In genomic region chr7:17617380-17617779, GRCh38 we compare ENCODE assay signal across 21 cellular contexts.
"Had no signal": no experiment of that assay in that cellular context is flagged by ENCODE, and none has a peak within 500 bp of the region (broad histone marks: within the 10 kb centered on the region; RNA-seq: fewer than 3 reads in every experiment).

No MANE protein-coding gene starts in this region.

- H3K27ac ChIP-seq: brain microvascular endothelial cell, colonic mucosa, gastrocnemius medialis, parathyroid adenoma, tibial artery, uterus had no signal

- H3K4me1 ChIP-seq: colonic mucosa, gastrocnemius medialis, parathyroid adenoma, tibial artery, uterus had no signal

- H3K9me3 Mint-ChIP-seq: activated CD4-positive, alpha-beta T cell treated with anti-CD3 and anti-CD28 coated beads, Interleukin-2, amount 10 ng/mL, durations not matched to agents 24 days and 14 days; activated CD8-positive, alpha-beta T cell treated with anti-CD3 and anti-CD28 coated beads for 36 hours; activated T-helper 17 cell treated with anti-CD3 and anti-CD28 coated beads, Interleukin-2, amount 50 U/mL, for 72 hours had no signal

- H3K4me3 Mint-ChIP-seq: activated CD4-positive, alpha-beta T cell treated with anti-CD3 and anti-CD28 coated beads, Interleukin-2, amount 10 ng/mL, durations not matched to agents 24 days and 14 days; activated CD8-positive, alpha-beta T cell treated with anti-CD3 and anti-CD28 coated beads for 36 hours; activated naive CD8-positive, alpha-beta T cell treated with anti-CD3 and anti-CD28 coated beads, Interleukin-2, amount 10 ng/mL, durations not matched to agents 7 days and 5 days; activated T-helper 17 cell treated with anti-CD3 and anti-CD28 coated beads, Interleukin-2, amount 50 U/mL, for 72 hours; natural killer cell had no signal

- H3K4me1 Mint-ChIP-seq: activated CD4-positive, alpha-beta T cell treated with anti-CD3 and anti-CD28 coated beads, Interleukin-2, amount 10 ng/mL, durations not matched to agents 24 days and 14 days; activated naive CD8-positive, alpha-beta T cell treated with anti-CD3 and anti-CD28 coated beads, Interleukin-2, amount 10 ng/mL, durations not matched to agents 7 days and 5 days; activated T-helper 17 cell treated with anti-CD3 and anti-CD28 coated beads, Interleukin-2, amount 50 U/mL, for 72 hours; natural killer cell had no signal

- H2AFZ ChIP-seq: parathyroid adenoma had no signal

- DNase-seq: activated CD4-positive, alpha-beta T cell treated with anti-CD3 and anti-CD28 coated beads, Interleukin-2, amount 10 ng/mL, durations not matched to agents 24 days and 14 days; activated CD8-positive, alpha-beta T cell treated with anti-CD3 and anti-CD28 coated beads for 36 hours; activated naive CD4-positive, alpha-beta T cell; activated naive CD8-positive, alpha-beta T cell treated with anti-CD3 and anti-CD28 coated beads, Interleukin-2, amount 10 ng/mL, durations not matched to agents 7 days and 5 days; activated T-cell treated with anti-CD3 and anti-CD28 coated beads, Interleukin-2, amount 50 U/mL, for 1 hour; brain microvascular endothelial cell; central memory CD4-positive, alpha-beta T cell; colonic mucosa; gastrocnemius medialis; head of caudate nucleus; mesendoderm; natural killer cell; retina; stimulated activated CD4-positive, alpha-beta T cell treated with anti-CD3 and anti-CD28 coated beads, Interleukin-12 subunit alpha, Interleukin-12 subunit beta, amount 100 ng/mL, for 4 hours; stimulated activated CD4-positive, alpha-beta T cell treated with anti-CD3 and anti-CD28 coated beads, Interleukin-2, amount 100 ng/mL, for 24 hours; stimulated activated naive CD4-positive, alpha-beta T cell treated with Interleukin-2 at 50 U/mL for 16 hours; T-helper 9 cell; tibial artery; uterus had no signal

- H3K27me3 Mint-ChIP-seq: activated CD4-positive, alpha-beta T cell treated with anti-CD3 and anti-CD28 coated beads, Interleukin-2, amount 10 ng/mL, durations not matched to agents 24 days and 14 days; activated CD8-positive, alpha-beta T cell treated with anti-CD3 and anti-CD28 coated beads for 36 hours; activated naive CD8-positive, alpha-beta T cell treated with anti-CD3 and anti-CD28 coated beads, Interleukin-2, amount 10 ng/mL, durations not matched to agents 7 days and 5 days; activated T-helper 17 cell treated with anti-CD3 and anti-CD28 coated beads, Interleukin-2, amount 50 U/mL, for 72 hours had no signal

- H3K79me2 ChIP-seq: parathyroid adenoma had no signal

- H3K27me3 ChIP-seq: brain microvascular endothelial cell, colonic mucosa, gastrocnemius medialis, tibial artery, uterus had no signal

- H3K4me3 ChIP-seq: colonic mucosa, gastrocnemius medialis, tibial artery, uterus had no signal

- H3K36me3 ChIP-seq: brain microvascular endothelial cell, colonic mucosa, gastrocnemius medialis, tibial artery, uterus had no signal

- H3K9me3 ChIP-seq: colonic mucosa, gastrocnemius medialis, tibial artery, uterus had no signal

- H3K27ac Mint-ChIP-seq: activated CD4-positive, alpha-beta T cell treated with anti-CD3 and anti-CD28 coated beads, Interleukin-2, amount 10 ng/mL, durations not matched to agents 24 days and 14 days; activated CD8-positive, alpha-beta T cell treated with anti-CD3 and anti-CD28 coated beads for 36 hours; activated naive CD8-positive, alpha-beta T cell treated with anti-CD3 and anti-CD28 coated beads, Interleukin-2, amount 10 ng/mL, durations not matched to agents 7 days and 5 days; activated T-helper 17 cell treated with anti-CD3 and anti-CD28 coated beads, Interleukin-2, amount 50 U/mL, for 72 hours; natural killer cell had no signal

- H3K36me3 Mint-ChIP-seq: activated naive CD8-positive, alpha-beta T cell treated with anti-CD3 and anti-CD28 coated beads, Interleukin-2, amount 10 ng/mL, durations not matched to agents 7 days and 5 days; natural killer cell had no signal
